8 cellular contexts compared by ENCODE assay signal in genomic region chr18:13136689-13137040, GRCh38.
DNase-seq lines count a peak whose midpoint lies in the region; ATAC-seq and TF ChIP-seq lines count a peak whose summit lies in the region.

No MANE protein-coding gene starts in this region.

- no peaks in the 10 kb centered on the region for H3K9me3 ChIP-seq in psoas muscle

- DNase-seq in ELF-1 (ENCODE audit: low read depth, low spot score) (peak; percentile 52), HFFc6 (no peak), left cardiac atrium (no peak), psoas muscle (peak; percentile 51 to 68), endothelial cell (ENCODE audit: low spot score) (no peak), D341Med (ENCODE audit: low spot score) (no peak), NOMO-1 (lab: John Stamatoyannopoulos, UW; ENCODE audit: unreplicated experiment in 2 of 2) (no peak)

- H3K36me3 Mint-ChIP-seq in HFFc6 (ENCODE audit: low read depth) (peaks cover 9% of the 10 kb centered on the region; the same call in 1 of the 2 replicates), endothelial cell (ENCODE audit: low read depth, unreplicated experiment) (peaks cover 13% of the 10 kb centered on the region)

- no peaks in the 10 kb centered on the region for H3K4me1 ChIP-seq in psoas muscle

- H3K4me1 Mint-ChIP-seq in HFFc6 (ENCODE audit: low read depth) (peaks cover 17% of the 10 kb centered on the region), endothelial cell (ENCODE audit: unreplicated experiment) (peaks cover 2% of the 10 kb centered on the region)

- H3K27me3 Mint-ChIP-seq in HFFc6 (ENCODE audit: insufficient read depth), result peaks cover 13% of the 10 kb centered on the region
- peaks cover 18% of the 10 kb centered on the region for H3K27me3 Mint-ChIP-seq in endothelial cell (ENCODE audit: unreplicated experiment)

- H3K9me3 Mint-ChIP-seq in HFFc6 (peaks cover 12% of the 10 kb centered on the region), endothelial cell (ENCODE audit: unreplicated experiment) (no peaks in the 10 kb centered on the region)

- peaks cover 0 to 5% (median 0%) of the 10 kb centered on the region in 3 donors for H3K27me3 ChIP-seq in psoas muscle (ENCODE audit: insufficient read depth in 3 of 3, low read length in 2 of 3)

- intact Hi-C loops in left cardiac atrium (cut with DNase I) (no loop called here), psoas muscle (cut with DNase I) (no loop called here)

- peak overlapping the region; percentile 67 for H3K27ac ChIP-seq in psoas muscle

- WGBS in psoas muscle, 3 donors, result 1 to 46% (median 1%) methylated on average over 29 to 35 of the region's 35 CpGs

- H3K36me3 ChIP-seq in psoas muscle (ENCODE audit: insufficient read depth in 1 of 2, low read depth in 1 of 2), result no peaks in the 10 kb centered on the region

- H3K4me3 Mint-ChIP-seq in HFFc6, result peak overlapping the region; percentile 80; the same call in 1 of the 2 replicates
- no peak overlapping the region for H3K4me3 Mint-ChIP-seq in endothelial cell (ENCODE audit: unreplicated experiment)

- H3K27ac Mint-ChIP-seq in HFFc6 (no peak overlapping the region), endothelial cell (ENCODE audit: unreplicated experiment) (no peak overlapping the region)

- H3K4me3 ChIP-seq in WI38 (ENCODE audit: low read depth, low read length) (peak overlapping the region; percentile 52), psoas muscle (peak overlapping the region; percentile 78)

- no peak for TF ChIP-seq CTCF in HFFc6 (IDR thresholded peaks at IDR 0.05)
- TF ChIP-seq CTCF in WI38 (IDR thresholded peaks at IDR 0.05; ENCODE audit: low read depth, low read length), result no peak
- TF ChIP-seq CTCF in psoas muscle (IDR thresholded peaks at IDR 0.05), result no peak
- no peak for TF ChIP-seq CTCF in endothelial cell (IDR thresholded peaks at IDR 0.05; ENCODE audit: unreplicated experiment)

- ATAC-seq in left cardiac atrium (peak; percentile 43 to 53), psoas muscle (peak; percentile 38 to 61 (median 58))

Comparison
In these comparisons a context has a peak if more than half of its experiments do, and no peak if none do; other contexts are left out.
1. DNase-seq: peak in ELF-1 (single experiment) and psoas muscle (2 of 2); none in HFFc6 (single experiment), left cardiac atrium (single experiment), endothelial cell (single experiment), D341Med (single experiment) and NOMO-1 (0 of 2).